Comparison of ENCODE assay signal across 1 cellular context in the genomic region with DNA sequence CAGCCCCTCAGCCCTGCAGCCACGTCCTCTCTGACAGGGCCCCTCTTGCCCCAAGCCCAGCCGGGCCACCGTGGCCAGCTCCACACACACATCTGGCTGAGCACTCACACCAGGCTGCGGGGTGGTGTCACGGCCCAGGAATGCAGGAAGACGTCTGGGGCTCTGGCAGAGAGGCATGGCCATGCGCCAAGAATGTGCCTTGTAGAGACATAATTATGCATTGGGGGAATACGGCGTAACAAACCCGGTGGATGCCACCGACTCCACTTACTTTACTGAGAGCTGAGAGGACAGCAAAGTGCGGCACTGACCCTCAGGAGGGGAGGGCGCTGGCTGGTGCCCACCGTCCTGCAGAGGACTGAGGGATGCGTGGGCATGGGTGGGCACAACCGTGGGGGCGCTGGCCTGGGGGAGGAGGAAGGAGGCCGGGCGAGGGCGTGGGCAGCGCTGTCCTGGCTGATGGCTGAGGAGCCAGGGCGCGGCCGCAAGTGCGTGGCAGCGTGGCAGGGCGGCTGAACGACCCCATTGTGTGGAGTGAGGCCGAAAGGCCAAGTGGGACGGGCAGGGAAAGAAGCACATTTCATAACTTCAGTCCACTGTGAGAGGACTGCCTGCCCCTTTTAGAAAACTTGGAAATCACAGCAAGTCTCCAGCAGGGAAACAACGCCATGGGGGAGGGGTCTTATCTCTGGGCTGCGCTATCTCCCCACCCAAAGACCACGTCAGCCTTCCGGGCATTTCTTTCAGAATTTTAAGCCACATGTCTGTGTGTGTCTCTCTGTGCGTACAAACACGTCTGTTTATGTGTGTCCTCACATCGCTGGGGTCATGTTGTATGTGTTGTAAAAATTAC.
TF ChIP-seq lines count a peak whose summit lies in the region.

No MANE protein-coding gene starts in this region.

TF ChIP-seq in K562, 482 proteins besides CTCF, POLR2A, EP300 and RAD21 (continued from another document and continues in another):
- TF ChIP-seq, protein P1, sequence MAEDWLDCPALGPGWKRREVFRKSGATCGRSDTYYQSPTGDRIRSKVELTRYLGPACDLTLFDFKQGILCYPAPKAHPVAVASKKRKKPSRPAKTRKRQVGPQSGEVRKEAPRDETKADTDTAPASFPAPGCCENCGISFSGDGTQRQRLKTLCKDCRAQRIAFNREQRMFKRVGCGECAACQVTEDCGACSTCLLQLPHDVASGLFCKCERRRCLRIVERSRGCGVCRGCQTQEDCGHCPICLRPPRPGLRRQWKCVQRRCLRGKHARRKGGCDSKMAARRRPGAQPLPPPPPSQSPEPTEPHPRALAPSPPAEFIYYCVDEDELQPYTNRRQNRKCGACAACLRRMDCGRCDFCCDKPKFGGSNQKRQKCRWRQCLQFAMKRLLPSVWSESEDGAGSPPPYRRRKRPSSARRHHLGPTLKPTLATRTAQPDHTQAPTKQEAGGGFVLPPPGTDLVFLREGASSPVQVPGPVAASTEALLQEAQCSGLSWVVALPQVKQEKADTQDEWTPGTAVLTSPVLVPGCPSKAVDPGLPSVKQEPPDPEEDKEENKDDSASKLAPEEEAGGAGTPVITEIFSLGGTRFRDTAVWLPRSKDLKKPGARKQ (CRISPR knock-in tag; IDR thresholded peaks at IDR 0.05): no peak
- TF ChIP-seq JUND (IDR thresholded peaks at IDR 0.05; ENCODE audit: borderline replicate concordance, low read depth, low read length): peak; percentile 70; the same call in 1 of the 2 replicates
- TF ChIP-seq JUND (tag; IDR thresholded peaks at IDR 0.05; ENCODE audit: borderline replicate concordance, low read depth, low read length): no peak; the same call in 2 of the 3 replicates
- TF ChIP-seq BRCA1 (IDR thresholded peaks at IDR 0.05): no peak
- TF ChIP-seq BRCA1 (CRISPR knock-in tag; IDR thresholded peaks at IDR 0.05): no peak
- TF ChIP-seq GMEB1 (CRISPR knock-in tag; IDR thresholded peaks at IDR 0.05): no peak
- TF ChIP-seq FOXK2 (conservative IDR thresholded peaks at IDR 0.05 in 1 of 2, IDR thresholded peaks at IDR 0.05 in 1 of 2; ENCODE audit: low read depth in 2 of 2): no peak
- TF ChIP-seq OTX1 (CRISPR knock-in tag; IDR thresholded peaks at IDR 0.05): no peak
- TF ChIP-seq ZNF77 (CRISPR knock-in tag; IDR thresholded peaks at IDR 0.05): no peak
- TF ChIP-seq SNRNP70 (optimal IDR thresholded peaks at IDR 0.05; ENCODE audit: low read depth, low read length): no peak
- no peak for TF ChIP-seq MCM3 (IDR thresholded peaks at IDR 0.05)
- TF ChIP-seq ZNF586 (CRISPR knock-in tag; conservative IDR thresholded peaks at IDR 0.05): no peak
- TF ChIP-seq CBFB (CRISPR knock-in tag; IDR thresholded peaks at IDR 0.05): no peak
- TF ChIP-seq HCFC1 (IDR thresholded peaks at IDR 0.05; ENCODE audit: low read depth, low read length): no peak
- TF ChIP-seq EWSR1 (IDR thresholded peaks at IDR 0.05; ENCODE audit: borderline replicate concordance, low read depth, partially characterized antibody): no peak
- no peak for TF ChIP-seq HNRNPL (IDR thresholded peaks at IDR 0.05; ENCODE audit: low read depth, low read length)
- TF ChIP-seq NBN (IDR thresholded peaks at IDR 0.05; ENCODE audit: low read depth): no peak
- no peak for TF ChIP-seq ZBTB43 (CRISPR knock-in tag; IDR thresholded peaks at IDR 0.05)
- no peak for TF ChIP-seq HDAC2 (IDR thresholded peaks at IDR 0.05)
- no peak for TF ChIP-seq ZNF184 (CRISPR knock-in tag; IDR thresholded peaks at IDR 0.05)
- TF ChIP-seq, protein P2, sequence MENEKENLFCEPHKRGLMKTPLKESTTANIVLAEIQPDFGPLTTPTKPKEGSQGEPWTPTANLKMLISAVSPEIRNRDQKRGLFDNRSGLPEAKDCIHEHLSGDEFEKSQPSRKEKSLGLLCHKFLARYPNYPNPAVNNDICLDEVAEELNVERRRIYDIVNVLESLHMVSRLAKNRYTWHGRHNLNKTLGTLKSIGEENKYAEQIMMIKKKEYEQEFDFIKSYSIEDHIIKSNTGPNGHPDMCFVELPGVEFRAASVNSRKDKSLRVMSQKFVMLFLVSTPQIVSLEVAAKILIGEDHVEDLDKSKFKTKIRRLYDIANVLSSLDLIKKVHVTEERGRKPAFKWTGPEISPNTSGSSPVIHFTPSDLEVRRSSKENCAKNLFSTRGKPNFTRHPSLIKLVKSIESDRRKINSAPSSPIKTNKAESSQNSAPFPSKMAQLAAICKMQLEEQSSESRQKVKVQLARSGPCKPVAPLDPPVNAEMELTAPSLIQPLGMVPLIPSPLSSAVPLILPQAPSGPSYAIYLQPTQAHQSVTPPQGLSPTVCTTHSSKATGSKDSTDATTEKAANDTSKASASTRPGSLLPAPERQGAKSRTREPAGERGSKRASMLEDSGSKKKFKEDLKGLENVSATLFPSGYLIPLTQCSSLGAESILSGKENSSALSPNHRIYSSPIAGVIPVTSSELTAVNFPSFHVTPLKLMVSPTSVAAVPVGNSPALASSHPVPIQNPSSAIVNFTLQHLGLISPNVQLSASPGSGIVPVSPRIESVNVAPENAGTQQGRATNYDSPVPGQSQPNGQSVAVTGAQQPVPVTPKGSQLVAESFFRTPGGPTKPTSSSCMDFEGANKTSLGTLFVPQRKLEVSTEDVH (IDR thresholded peaks at IDR 0.05; ENCODE audit: low read depth, partially characterized antibody): no peak
- no peak for TF ChIP-seq MAZ (CRISPR knock-in tag; conservative IDR thresholded peaks at IDR 0.05 in 1 of 2, IDR thresholded peaks at IDR 0.05 in 1 of 2)
- TF ChIP-seq, protein P3, sequence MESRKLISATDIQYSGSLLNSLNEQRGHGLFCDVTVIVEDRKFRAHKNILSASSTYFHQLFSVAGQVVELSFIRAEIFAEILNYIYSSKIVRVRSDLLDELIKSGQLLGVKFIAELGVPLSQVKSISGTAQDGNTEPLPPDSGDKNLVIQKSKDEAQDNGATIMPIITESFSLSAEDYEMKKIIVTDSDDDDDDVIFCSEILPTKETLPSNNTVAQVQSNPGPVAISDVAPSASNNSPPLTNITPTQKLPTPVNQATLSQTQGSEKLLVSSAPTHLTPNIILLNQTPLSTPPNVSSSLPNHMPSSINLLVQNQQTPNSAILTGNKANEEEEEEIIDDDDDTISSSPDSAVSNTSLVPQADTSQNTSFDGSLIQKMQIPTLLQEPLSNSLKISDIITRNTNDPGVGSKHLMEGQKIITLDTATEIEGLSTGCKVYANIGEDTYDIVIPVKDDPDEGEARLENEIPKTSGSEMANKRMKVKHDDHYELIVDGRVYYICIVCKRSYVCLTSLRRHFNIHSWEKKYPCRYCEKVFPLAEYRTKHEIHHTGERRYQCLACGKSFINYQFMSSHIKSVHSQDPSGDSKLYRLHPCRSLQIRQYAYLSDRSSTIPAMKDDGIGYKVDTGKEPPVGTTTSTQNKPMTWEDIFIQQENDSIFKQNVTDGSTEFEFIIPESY (CRISPR knock-in tag; IDR thresholded peaks at IDR 0.05): no peak
- TF ChIP-seq TCF7 (IDR thresholded peaks at IDR 0.05; ENCODE audit: borderline replicate concordance): no peak
- no peak for TF ChIP-seq ZNF592 (IDR thresholded peaks at IDR 0.05)
- no peak for TF ChIP-seq ZNF780A (CRISPR knock-in tag; IDR thresholded peaks at IDR 0.05)
- TF ChIP-seq ZBTB40 (IDR thresholded peaks at IDR 0.05): peak; percentile 13; the same call in 1 of the 2 replicates
- TF ChIP-seq ZBTB40 (CRISPR knock-in tag; IDR thresholded peaks at IDR 0.05): no peak
- peak; percentile 65; the same call in 1 of the 2 replicates for TF ChIP-seq LEF1 (IDR thresholded peaks at IDR 0.05)
- TF ChIP-seq MCM5 (IDR thresholded peaks at IDR 0.05; ENCODE audit: low read depth): no peak
- no peak for TF ChIP-seq NR3C1 (CRISPR knock-in tag; IDR thresholded peaks at IDR 0.05)
